ENCODE assay signal across 1 cellular context in genomic region chr16:8861563-8862308, GRCh38.
A peak's percentile ranks its signal among the peaks of the same experiment; 100 is the strongest.
TF ChIP-seq lines count a peak whose summit lies in the region.

No MANE protein-coding gene starts in this region.

TF ChIP-seq in HepG2, 621 proteins besides CTCF, POLR2A, EP300 and RAD21 (continued from another document):
- TF ChIP-seq CREBL2 (CRISPR knock-in tag; IDR thresholded peaks at IDR 0.05; ENCODE audit: borderline replicate concordance) (no peak), HES4 (CRISPR knock-in tag; IDR thresholded peaks at IDR 0.05; ENCODE audit: borderline replicate concordance) (peak; percentile 84; the same call in 1 of the 2 replicates), HMG20A (CRISPR knock-in tag; IDR thresholded peaks at IDR 0.05; ENCODE audit: borderline replicate concordance) (peak; percentile 16; the same call in 1 of the 2 replicates), RCOR2 (CRISPR knock-in tag; IDR thresholded peaks at IDR 0.05) (0 out of 2 replicates have a peak, but pooled peaks have one; percentile 17), FOXK2 (IDR thresholded peaks at IDR 0.05) (no peak), ZNF574 (CRISPR knock-in tag; IDR thresholded peaks at IDR 0.05) (peak; percentile 87), ZNF629 (CRISPR knock-in tag; conservative IDR thresholded peaks at IDR 0.05) (peak; percentile 98), RFXANK (CRISPR knock-in tag; IDR thresholded peaks at IDR 0.05) (no peak), MTERF4 (CRISPR knock-in tag; IDR thresholded peaks at IDR 0.05) (0 out of 2 replicates have a peak, but pooled peaks have one; percentile 46), MED13 (CRISPR knock-in tag; IDR thresholded peaks at IDR 0.05) (0 out of 2 replicates have a peak, but pooled peaks have one; percentile 3), ZZZ3 (CRISPR knock-in tag; IDR thresholded peaks at IDR 0.05; ENCODE audit: borderline replicate concordance) (no peak)
